In genomic region chr4:25861422-25861926, GRCh38 we compare ENCODE assay signal across 8 cellular contexts. TPM values are rescaled to one million over a fixed set of nuclear protein-coding genes. Genes with fewer than 3 reads are reported as not detected.
A peak's percentile ranks its signal among the peaks of the same experiment; 100 is the strongest.
DNase-seq lines count a peak whose midpoint lies in the region; ATAC-seq, FAIRE-seq and TF ChIP-seq lines count a peak whose summit lies in the region.

No MANE protein-coding gene starts in this region.

- peak overlapping the region; percentile 90 for H2AFZ ChIP-seq in PC-3 (ENCODE audit: low read length)
- no peak overlapping the region for H2AFZ ChIP-seq in parathyroid adenoma

- peak overlapping the region; percentile 50 for H3K9ac ChIP-seq in PC-3 (ENCODE audit: low read length)
- H3K9ac ChIP-seq in parathyroid adenoma: no peak overlapping the region

- H3K4me2 ChIP-seq in PC-3 (ENCODE audit: low read length): peak overlapping the region; percentile 92
- peak overlapping the region; percentile 85 for H3K4me2 ChIP-seq in parathyroid adenoma (ENCODE audit: low read length)

- H3K27me3 ChIP-seq in PC-3 (ENCODE audit: low read length) (no peaks in the 10 kb centered on the region), parathyroid adenoma (ENCODE audit: control insufficient read depth, insufficient read depth, low read length) (no peaks in the 10 kb centered on the region)

- H3K4me3 ChIP-seq in GM08714 (ENCODE audit: low read length): peak overlapping the region; percentile 75
- H3K4me3 ChIP-seq in PC-3 (ENCODE audit: low read length): peak overlapping the region; percentile 87
- H3K4me3 ChIP-seq in parathyroid adenoma (ENCODE audit: low read depth, low read length): peak overlapping the region; percentile 64

- CTCF ChIA-PET in PC-3 (lab: Charles Lee): no interaction called here

- FAIRE-seq in endometrium (lab: Jason Lieb, UNC): peak; percentile 15

- no peaks in the 10 kb centered on the region for H3K9me3 ChIP-seq in PC-3 (ENCODE audit: low read length)
- H3K9me3 ChIP-seq in parathyroid adenoma (ENCODE audit: control insufficient read depth, low read length): no peaks in the 10 kb centered on the region

- POLR2A ChIA-PET in PC-3 (lab: Charles Lee; ENCODE audit: unreplicated experiment): no interaction called here

- H3K36me3 ChIP-seq in PC-3 (ENCODE audit: low read depth, low read length): no peaks in the 10 kb centered on the region
- H3K36me3 ChIP-seq in parathyroid adenoma (ENCODE audit: control insufficient read depth, insufficient read depth, low read length): no peaks in the 10 kb centered on the region

- ATAC-seq in PC-3: no peak
- no peak for ATAC-seq in HG03139 (IDR thresholded peaks at IDR 0.05; ENCODE audit: unreplicated experiment)
- no peak for ATAC-seq in HG03135 (IDR thresholded peaks at IDR 0.05; ENCODE audit: unreplicated experiment)

- H3K9me2 ChIP-seq in PC-3 (replicated peaks; ENCODE audit: low read length): no peaks in the 10 kb centered on the region

- no peaks in the 10 kb centered on the region for H3F3A ChIP-seq in PC-3 (ENCODE audit: low read length, unreplicated experiment)

- H3K79me2 ChIP-seq in PC-3 (ENCODE audit: low read length) (peaks cover 42% of the 10 kb centered on the region), parathyroid adenoma (no peaks in the 10 kb centered on the region)

- no peaks in the 10 kb centered on the region for H4K20me1 ChIP-seq in PC-3 (ENCODE audit: low read length)

- H3K27ac ChIP-seq in PC-3 (ENCODE audit: low read length) (peak overlapping the region; percentile 35), parathyroid adenoma (peak overlapping the region; percentile 47)

- no peak for TF ChIP-seq CTCF in PC-3 (conservative IDR thresholded peaks at IDR 0.05; ENCODE audit: low read depth, low read length)
- no peak for TF ChIP-seq CTCF in parathyroid adenoma (IDR thresholded peaks at IDR 0.05)

- TSS peak; percentile 74 for BruUV-seq in PC-3 (replicated peaks; lab: Mats Ljungman, UMichigan)

- H3K4me1 ChIP-seq in PC-3 (ENCODE audit: insufficient read depth, low read length) (peaks cover 21% of the 10 kb centered on the region), parathyroid adenoma (peaks cover 30% of the 10 kb centered on the region)

- peak; percentile 30 for DNase-seq in PC-3
- no peak for DNase-seq in superior temporal gyrus (ENCODE audit: extremely low spot score)
- no peak for DNase-seq in GDM1 (lab: John Stamatoyannopoulos, UW)

- intact Hi-C loops in PC-3 (cut with micrococcal nuclease): no loop called here

RNA-seq across cellular contexts. Expression of gene SEL1L3, which starts 1.3 kb away (rescaled TPM):
- total RNA-seq in PC-3 (2014; rRNA removed): 31.9 and 36.1 TPM in 2 replicates

RNA-seq across cellular contexts. Expression of gene SMIM20, which starts 52.5 kb away (rescaled TPM):
- total RNA-seq in PC-3 (2014; rRNA removed): 21.3 and 27.0 TPM in 2 replicates
